Comparison of ENCODE assay signal across 3 cellular contexts in genomic region chr4:117378942-117379341, GRCh38.
"Had no signal": no experiment of that assay in that cellular context is flagged by ENCODE, and none has a peak within 500 bp of the region (broad histone marks: within the 10 kb centered on the region; RNA-seq: fewer than 3 reads in every experiment).

No MANE protein-coding gene starts in this region.

- H3K4me3 ChIP-seq: GM12878 had no signal

- ATAC-seq: GM12878 had no signal

- DNase-seq: GDM1, GF-D8 had no signal
